ENCODE assay signal across 8 cellular contexts in genomic region chr1:52055066-52055853, GRCh38. TPM values are rescaled to one million over a fixed set of nuclear protein-coding genes. Genes with fewer than 3 reads are reported as not detected.
DNase-seq lines count a peak whose midpoint lies in the region; ATAC-seq, FAIRE-seq and TF ChIP-seq lines count a peak whose summit lies in the region.

Gene TXNDC12, minus strand, starts transcription at chr1:52055191. Its CDS starts 95 bp downstream, at chr1:52055096.

- H3K27me3 ChIP-seq in prostate gland (replicated peaks; ENCODE audit: insufficient read depth) (no peaks in the 10 kb centered on the region), uterus (no peaks in the 10 kb centered on the region)

- H3K27ac ChIP-seq in angular gyrus (ENCODE audit: low read depth, low read length) (peak within 1 kb of the TSS; percentile 95), prostate gland (peak within 1 kb of the TSS; percentile 84 to 88), uterus (peak within 1 kb of the TSS; percentile 90)

- ATAC-seq in HG02870 (IDR thresholded peaks at IDR 0.05; ENCODE audit: unreplicated experiment) (peak; percentile 58), left ventricle myocardium superior (peak; percentile 87)

- TF ChIP-seq CTCF in prostate gland (IDR thresholded peaks at IDR 0.05) (no peak), uterus (IDR thresholded peaks at IDR 0.05) (no peak)

- WGBS in prostate gland = under 1% methylated on average over 45 of the region's 45 CpGs

- intact Hi-C loops in left ventricle myocardium superior (cut with micrococcal nuclease) (no loop called here), prostate gland (cut with DNase I) (no loop called here), uterus (cut with DNase I; ENCODE audit: low total_unique reads) (no loop called here)

- TF ChIP-seq POLR2A in GM12891 (IDR thresholded peaks at IDR 0.05; ENCODE audit: low read depth, low read length) = peak; percentile 68; the same call in 1 of the 2 replicates
- TF ChIP-seq POLR2A in prostate gland (IDR thresholded peaks at IDR 0.05) = peak; percentile 85
- peak; percentile 42 to 65 for TF ChIP-seq POLR2A in uterus (IDR thresholded peaks at IDR 0.05)

- H3K4me1 ChIP-seq in prostate gland (replicated peaks) (peaks cover 6% of the 10 kb centered on the region), uterus (peaks cover 0 to 10% of the 10 kb centered on the region in 2 donors)

- peak; percentile 84 for FAIRE-seq in GM12891 (lab: Jason Lieb, UNC)

- peak; percentile 46 for DNase-seq in GM12891 (ENCODE audit: insufficient read length, low spot score)
- DNase-seq in NCI-H187 (lab: John Stamatoyannopoulos, UW) = peak; percentile 53 to 73
- peak; percentile 27 to 83 (median 56) for DNase-seq in T-helper 2 cell
- DNase-seq in left ventricle myocardium superior = peak; percentile 85
- peak; percentile 88 for DNase-seq in prostate gland (ENCODE audit: low spot score)
- DNase-seq in uterus = peak; percentile 71 to 83

- H3K4me3 ChIP-seq in prostate gland (peak within 1 kb of the TSS; percentile 79 to 86), uterus (peak within 1 kb of the TSS; percentile 65 to 77)

- H3K36me3 ChIP-seq in prostate gland (no peaks in the 10 kb centered on the region), uterus (no peaks in the 10 kb centered on the region)

- H3K9me3 ChIP-seq in prostate gland (no peaks in the 10 kb centered on the region), uterus (no peaks in the 10 kb centered on the region)

TF ChIP-seq in GM12891, 5 proteins besides CTCF, POLR2A, EP300 and RAD21:
- TF ChIP-seq TAF1 (IDR thresholded peaks at IDR 0.05; ENCODE audit: low read depth, low read length) (peak; percentile 48; the same call in 1 of the 2 replicates), POU2F2 (IDR thresholded peaks at IDR 0.05; ENCODE audit: low read depth, low read length) (0 out of 2 replicates have a peak, but pooled peaks have one; percentile 32), SPI1 (IDR thresholded peaks at IDR 0.05; ENCODE audit: low read depth, low read length) (no peak), PAX5 (IDR thresholded peaks at IDR 0.05; ENCODE audit: insufficient read depth, low read length, severe bottlenecking) (no peak), POLR2AphosphoS5 (IDR thresholded peaks at IDR 0.05; ENCODE audit: low read depth, low read length) (peak; percentile 72)

RNA-seq across cellular contexts. Expression of gene TXNDC12, which starts in this region (rescaled TPM):
- 17.0 TPM for polyA plus RNA-seq in GM12891 (2012; ENCODE audit: low read depth, missing spikeins)
- total RNA-seq in left ventricle myocardium superior (18.5 TPM), prostate gland (10 to 100 TPM; 46.1 to 70.6 TPM), uterus (10 to 100 TPM in 3 of 4 donors, 1 to 10 TPM in 1; 5.9 to 67.1 (median 39.1) TPM)

Comparison
In these comparisons a context has a peak if more than half of its experiments do, and no peak if none do; other contexts are left out.
1. Peak in every context shown above with its lines: DNase-seq, ATAC-seq, H3K4me3 ChIP-seq and H3K27ac ChIP-seq.